Comparison of ENCODE assay signal across 8 cellular contexts in the genomic region with DNA sequence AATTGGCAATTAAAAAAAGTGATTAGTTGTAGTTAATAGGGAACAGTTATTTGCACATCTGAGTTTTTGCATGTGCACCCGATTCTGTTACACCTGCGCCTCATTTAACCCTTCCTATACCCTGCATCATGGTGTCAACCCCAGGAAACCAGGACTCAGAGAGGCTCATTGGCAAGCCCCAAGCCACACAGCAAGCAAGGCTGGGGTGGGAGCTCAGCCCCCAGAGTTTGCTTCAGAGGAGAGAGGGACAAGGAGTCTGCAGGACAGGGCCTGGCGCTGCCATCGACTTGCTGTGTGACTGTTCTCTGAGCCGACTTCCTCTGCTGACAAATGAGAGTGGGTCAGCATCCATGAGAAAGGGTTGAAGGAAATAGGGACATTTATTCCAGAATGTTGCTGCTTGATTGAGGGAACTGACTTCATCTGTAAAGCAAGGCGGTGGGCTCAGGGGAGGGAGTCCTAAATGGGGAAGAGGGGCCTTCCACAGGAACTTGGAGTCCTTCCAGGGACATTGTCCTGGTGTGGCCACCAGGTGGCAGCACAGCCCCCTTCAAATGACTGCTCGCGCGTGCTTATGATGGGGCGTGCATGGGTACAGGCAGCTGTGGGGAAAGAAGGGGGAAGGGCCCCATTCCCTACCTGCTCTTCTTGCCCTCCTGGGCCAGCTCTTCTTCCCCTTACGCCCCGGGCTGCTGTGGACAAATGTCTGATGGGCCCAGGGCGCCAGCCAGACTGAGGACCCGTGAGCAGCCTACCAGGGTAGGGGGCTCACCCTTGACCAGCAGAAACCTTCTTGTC. TPM values are rescaled to one million over a fixed set of nuclear protein-coding genes. Genes with fewer than 3 reads are reported as not detected.
DNase-seq lines count a peak whose midpoint lies in the region; ATAC-seq and TF ChIP-seq lines count a peak whose summit lies in the region.

No MANE protein-coding gene starts in this region.

- peaks cover 8 to 10% of the 10 kb centered on the region in 2 experiments; a peak in 4 of 5 replicates for H3K9me3 Mint-ChIP-seq in H9
- H3K9me3 Mint-ChIP-seq in activated CD4-positive, alpha-beta T cell treated with anti-CD3 and anti-CD28 coated beads, Interleukin-2, amount 10 ng/mL, durations not matched to agents 7 days and 5 days: peaks cover 2% of the 10 kb centered on the region

- DNase-seq in AG04450 (ENCODE audit: low read depth, low spot score) (peak; percentile 26), H9 (peak; percentile 89), NCI-H510A (lab: John Stamatoyannopoulos, UW) (peak; percentile 60), colonic mucosa (peak; percentile 62), right lobe of liver (peak; percentile 68 to 75 (median 70))
- DNase-seq in activated CD4-positive, alpha-beta T cell treated with anti-CD3 and anti-CD28 coated beads, Interleukin-2, amount 10 ng/mL, durations not matched to agents 7 days and 5 days: peak; percentile 80
- peak; percentile 65 for DNase-seq in stimulated activated CD8-positive, alpha-beta memory T cell treated with anti-CD3 and anti-CD28 coated beads, Interleukin-12 subunit alpha, Interleukin-12 subunit beta, amount 100 ng/mL, for 1 hour (ENCODE audit: low read depth)

- no peak overlapping the region for H2AFZ ChIP-seq in H9 (ENCODE audit: low read length)

- H4K8ac ChIP-seq in H9 (replicated peaks; ENCODE audit: insufficient read length, low read depth, low read length): no peak overlapping the region

- peaks cover 0 to 4% (median 0%) of the 10 kb centered on the region in 3 experiments; a peak in 2 of 7 replicates for H3K36me3 Mint-ChIP-seq in H9 (ENCODE audit: insufficient read depth in 1 of 3, low read depth in 3 of 3)
- H3K36me3 Mint-ChIP-seq in activated CD4-positive, alpha-beta T cell treated with anti-CD3 and anti-CD28 coated beads, Interleukin-2, amount 10 ng/mL, durations not matched to agents 7 days and 5 days (ENCODE audit: low read depth): no peaks in the 10 kb centered on the region

- H3K27me3 ChIP-seq in AG04450 (ENCODE audit: control insufficient read depth, insufficient read depth, low read length) (peaks cover 2% of the 10 kb centered on the region), H9 (ENCODE audit: insufficient read depth, low read length) (no peaks in the 10 kb centered on the region), colonic mucosa (no peaks in the 10 kb centered on the region), right lobe of liver (no peaks in the 10 kb centered on the region)

- no peak overlapping the region for H2BK120ac ChIP-seq in H9 (ENCODE audit: low read depth, low read length, poor library complexity, severe bottlenecking)

- CTCF ChIA-PET in AG04450 (lab: Charles Lee): interaction anchor here (0.6 to 4.8 kb wide), 29 partner anchors 9 to 678 kb away, joined by 3 to 121 read pairs (median 4); a partner anchor contains a TSS
- CTCF ChIA-PET in activated CD4-positive, alpha-beta T cell treated with anti-CD3 and anti-CD28 coated beads, Interleukin-2, amount 10 ng/mL, durations not matched to agents 7 days and 5 days (lab: Charles Lee): interaction anchor here (0.7 to 2.9 kb wide), 14 partner anchors 10 to 309 kb away, joined by 3 to 16 read pairs (median 4); a partner anchor contains a TSS

- H3K27me3 Mint-ChIP-seq in H9 (ENCODE audit: low read depth): peaks cover 15% of the 10 kb centered on the region
- H3K27me3 Mint-ChIP-seq in activated CD4-positive, alpha-beta T cell treated with anti-CD3 and anti-CD28 coated beads, Interleukin-2, amount 10 ng/mL, durations not matched to agents 7 days and 5 days: peaks cover 6% of the 10 kb centered on the region

- no peak overlapping the region for H3K4ac ChIP-seq in H9 (ENCODE audit: low read depth, low read length)

- H3T11ph ChIP-seq in H9 (ENCODE audit: low read length): no peak overlapping the region

- H3K27ac ChIP-seq in AG04450 (ENCODE audit: low read depth, low read length): peak overlapping the region; percentile 2
- no peak overlapping the region for H3K27ac ChIP-seq in H9 (ENCODE audit: insufficient read length, low read depth, low read length)
- H3K27ac ChIP-seq in colonic mucosa: no peak overlapping the region
- H3K27ac ChIP-seq in right lobe of liver: no peak overlapping the region

- H3K23me2 ChIP-seq in H9 (ENCODE audit: insufficient read length, low read depth, low read length, poor library complexity, severe bottlenecking): no peaks in the 10 kb centered on the region

- H2BK5ac ChIP-seq in H9 (ENCODE audit: insufficient read length, low read length): no peak overlapping the region

- no peak overlapping the region for H3K14ac ChIP-seq in H9 (ENCODE audit: insufficient read depth, low read length)

- H3K18ac ChIP-seq in H9 (ENCODE audit: insufficient read length, low read depth, low read length): no peak overlapping the region

- TF ChIP-seq CTCF in AG04450 (IDR thresholded peaks at IDR 0.05; ENCODE audit: low read depth, low read length) (peak; percentile 82), H9 (conservative IDR thresholded peaks at IDR 0.05) (peak; percentile 96), colonic mucosa (IDR thresholded peaks at IDR 0.05) (peak; percentile 91), right lobe of liver (IDR thresholded peaks at IDR 0.05) (peak; percentile 88 to 96 (median 96))

- H2BK12ac ChIP-seq in H9 (ENCODE audit: insufficient read length, low read depth, low read length): no peak overlapping the region

- intact Hi-C loops in colonic mucosa (cut with DNase I) (loop anchor here (5.0 kb wide), 1 partner anchor 143 kb away; a partner anchor contains a TSS), right lobe of liver (cut with DNase I) (loop anchor here (5.0 kb wide), 1 partner anchor 288 kb away; no protein-coding TSS in a partner anchor)

- H3K79me2 ChIP-seq in H9 (ENCODE audit: insufficient read depth, low read length): no peaks in the 10 kb centered on the region

- H3K4me1 ChIP-seq in H9 (ENCODE audit: insufficient read depth, low read length): no peaks in the 10 kb centered on the region
- no peaks in the 10 kb centered on the region for H3K4me1 ChIP-seq in colonic mucosa
- H3K4me1 ChIP-seq in right lobe of liver: peaks cover 0 to 3% (median 0%) of the 10 kb centered on the region in 4 donors

- no peak overlapping the region for H2AK5ac ChIP-seq in H9 (ENCODE audit: insufficient read length, low read length)

- no peak overlapping the region for H4K91ac ChIP-seq in H9 (ENCODE audit: insufficient read length, low read depth, low read length)

- ATAC-seq in right lobe of liver (peak; percentile 50 to 77 (median 69)), GM21723 (IDR thresholded peaks at IDR 0.05; ENCODE audit: unreplicated experiment) (no peak)

- H3K4me2 ChIP-seq in H9 (ENCODE audit: insufficient read depth, insufficient read length, low read length): no peak overlapping the region

- H3K9me3 ChIP-seq in AG04450 (ENCODE audit: control insufficient read depth, insufficient read depth, low read length): peaks cover 5% of the 10 kb centered on the region; the same call in 1 of the 2 replicates
- H3K9me3 ChIP-seq in H9 (ENCODE audit: control insufficient read depth, low read depth, low read length): no peaks in the 10 kb centered on the region
- H3K9me3 ChIP-seq in colonic mucosa: no peaks in the 10 kb centered on the region
- H3K9me3 ChIP-seq in right lobe of liver: no peaks in the 10 kb centered on the region

- no peak overlapping the region; a peak in 1 of 7 replicates for H3K27ac Mint-ChIP-seq in H9
- no peak overlapping the region for H3K27ac Mint-ChIP-seq in activated CD4-positive, alpha-beta T cell treated with anti-CD3 and anti-CD28 coated beads, Interleukin-2, amount 10 ng/mL, durations not matched to agents 7 days and 5 days

- WGBS in H9 (ENCODE audit: extremely low coverage, insufficient read length, low lambda C conversion rate): no CpG with 5 or more reads among the region's 14 CpGs
- 19% methylated on average over 9 of the region's 14 CpGs for WGBS in right lobe of liver (ENCODE audit: insufficient coverage, low coverage, low lambda C conversion rate, missing lambda C conversion rate)

- H3K4me3 ChIP-seq in AG04450 (ENCODE audit: low read depth, low read length) (no peak overlapping the region), colonic mucosa (no peak overlapping the region), right lobe of liver (no peak overlapping the region)

- no peak for TF ChIP-seq POLR2A in right lobe of liver (IDR thresholded peaks at IDR 0.05)

- no peak overlapping the region for H2BK20ac ChIP-seq in H9 (ENCODE audit: low read depth, low read length, poor library complexity, severe bottlenecking)

- no peaks in the 10 kb centered on the region for H3K79me1 ChIP-seq in H9 (ENCODE audit: insufficient read depth, low read depth, low read length, poor library complexity, severe bottlenecking)

- H4K5ac ChIP-seq in H9 (ENCODE audit: insufficient read length, low read depth, low read length): no peak overlapping the region

- H3K9ac ChIP-seq in H9 (ENCODE audit: extremely low read depth, insufficient read length, low read length) (no peak overlapping the region), colonic mucosa (ENCODE audit: low read depth in 2 of 2, low read length in 2 of 2) (no peak overlapping the region)

- peaks cover 12 to 16% of the 10 kb centered on the region in 2 experiments for H3K4me1 Mint-ChIP-seq in H9
- H3K4me1 Mint-ChIP-seq in activated CD4-positive, alpha-beta T cell treated with anti-CD3 and anti-CD28 coated beads, Interleukin-2, amount 10 ng/mL, durations not matched to agents 7 days and 5 days: no peaks in the 10 kb centered on the region

- H3K56ac ChIP-seq in H9 (ENCODE audit: insufficient read length, low read depth, low read length): no peak overlapping the region

- POLR2A ChIA-PET in AG04450 (lab: Yijun Ruan, JAX): interaction anchor here (1.0 kb wide), 1 partner anchor 142 kb away, joined by 4 read pairs; a partner anchor contains a TSS
- POLR2A ChIA-PET in activated CD4-positive, alpha-beta T cell treated with anti-CD3 and anti-CD28 coated beads, Interleukin-2, amount 10 ng/mL, durations not matched to agents 7 days and 5 days (lab: Charles Lee): no interaction called here

- no peak overlapping the region; a peak in 1 of 5 replicates for H3K4me3 Mint-ChIP-seq in H9
- H3K4me3 Mint-ChIP-seq in activated CD4-positive, alpha-beta T cell treated with anti-CD3 and anti-CD28 coated beads, Interleukin-2, amount 10 ng/mL, durations not matched to agents 7 days and 5 days: no peak overlapping the region

- no peaks in the 10 kb centered on the region for H4K20me1 ChIP-seq in H9 (ENCODE audit: control insufficient read depth, insufficient read depth, insufficient read length)

- H3K23ac ChIP-seq in H9 (ENCODE audit: insufficient read length, low read depth, low read length): no peak overlapping the region

- H3K36me3 ChIP-seq in colonic mucosa: no peaks in the 10 kb centered on the region
- no peaks in the 10 kb centered on the region for H3K36me3 ChIP-seq in right lobe of liver

- H2BK15ac ChIP-seq in H9 (ENCODE audit: low read depth, low read length): no peak overlapping the region

RNA-seq across cellular contexts. Expression of a gene that starts 51.6 kb away (rescaled TPM):
- polyA plus RNA-seq in AG04450 (2011; rRNA removed): 0.22 and 0.36 TPM in 2 replicates
- polyA minus RNA-seq in AG04450 (2011; rRNA and poly(A)+ RNA removed): 0.37 TPM in 1 of 2 replicates, not detected in the other
- total RNA-seq in H9 (2021) (6.6 and 7.8 TPM in 2 replicates), colonic mucosa (1 to 10 TPM; 1.2 to 1.3 TPM), right lobe of liver (1 to 10 TPM in 2 of 6 experiments, under 1 TPM in 4; 0.51 to 3.0 (median 0.87) TPM)
- total RNA-seq in activated CD4-positive, alpha-beta T cell treated with anti-CD3 and anti-CD28 coated beads, Interleukin-2, amount 10 ng/mL, durations not matched to agents 7 days and 5 days: 1 to 10 TPM; 5.5 to 7.6 TPM

Comparison
In these comparisons a context has a peak if more than half of its experiments do, and no peak if none do; other contexts are left out.
1. DNase-seq: peak in every context shown above with its lines; median percentile 89 in H9; 80 in activated CD4-positive, alpha-beta T cell treated with anti-CD3 and anti-CD28 coated beads, Interleukin-2, amount 10 ng/mL, durations not matched to agents 7 days and 5 days; 70 in right lobe of liver; 65 in stimulated activated CD8-positive, alpha-beta memory T cell treated with anti-CD3 and anti-CD28 coated beads, Interleukin-12 subunit alpha, Interleukin-12 subunit beta, amount 100 ng/mL, for 1 hour; 62 in colonic mucosa; 60 in NCI-H510A; 26 in AG04450.